Comparison of ENCODE assay signal across 1 cellular context in the genomic region with DNA sequence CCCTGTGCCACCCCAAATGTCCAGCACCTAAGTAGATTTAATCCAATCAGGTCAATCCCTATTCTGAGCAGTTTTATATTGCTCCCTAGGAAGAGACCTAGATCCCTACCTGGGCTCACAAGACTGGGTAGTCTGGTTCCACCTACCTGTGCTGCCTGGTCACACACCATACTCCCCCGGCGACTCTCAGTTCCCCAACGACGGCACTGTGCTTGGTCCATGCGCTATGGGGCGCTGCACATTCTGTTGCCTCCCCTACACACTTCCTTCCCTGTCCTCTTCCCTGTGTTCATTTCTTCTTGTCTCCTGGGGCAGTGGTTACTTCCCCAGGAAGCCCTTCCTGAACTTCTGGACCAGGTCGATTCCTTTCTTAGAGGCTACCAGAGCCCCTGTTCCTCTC.
TF ChIP-seq lines count a peak whose summit lies in the region.

No MANE protein-coding gene starts in this region.

TF ChIP-seq in H1, 55 proteins besides CTCF, POLR2A, EP300 and RAD21 (continued from another document):
- no peak for TF ChIP-seq RXRA (IDR thresholded peaks at IDR 0.05; ENCODE audit: insufficient read depth, low read depth, low read length)
- no peak for TF ChIP-seq USF2 (IDR thresholded peaks at IDR 0.05; ENCODE audit: low read length)
- TF ChIP-seq SIN3A (conservative IDR thresholded peaks at IDR 0.05 in 1 of 2, IDR thresholded peaks at IDR 0.05 in 1 of 2; ENCODE audit: low read depth in 1 of 2, low read length in 2 of 2) = no peak
- TF ChIP-seq TEAD4 (IDR thresholded peaks at IDR 0.05; ENCODE audit: low read depth, low read length) = no peak
